In genomic region chr13:64928704-64929499, GRCh38 we compare ENCODE assay signal across 9 cellular contexts.
DNase-seq lines count a peak whose midpoint lies in the region; ATAC-seq and TF ChIP-seq lines count a peak whose summit lies in the region.
"Had no signal": no experiment of that assay in that cellular context is flagged by ENCODE, and none has a peak within 500 bp of the region (broad histone marks: within the 10 kb centered on the region; RNA-seq: fewer than 3 reads in every experiment).

No MANE protein-coding gene starts in this region.

- H3K4me1 ChIP-seq in adipocyte (ENCODE audit: control insufficient read depth, insufficient read depth, low read length) (peaks cover 9% of the 10 kb centered on the region), sigmoid colon (no peaks in the 10 kb centered on the region)
- H3K4me1 ChIP-seq: SJCRH30 had no signal

- H3K9me3 ChIP-seq in adipocyte (ENCODE audit: control insufficient read depth, low read length) (no peaks in the 10 kb centered on the region), sigmoid colon (peaks cover 0 to 4% (median 0%) of the 10 kb centered on the region in 4 donors)
- H3K9me3 ChIP-seq: SJCRH30 had no signal

- peak; percentile 85 for DNase-seq in adipocyte (ENCODE audit: low read depth)
- peak; percentile 41 for DNase-seq in skeletal muscle cell (ENCODE audit: low read depth)
- no peak for DNase-seq in sigmoid colon
- no peak for DNase-seq in NCI-H69 (lab: John Stamatoyannopoulos, UW)
- DNase-seq in inferior parietal cortex (ENCODE audit: extremely low spot score), result no peak
- no peak for DNase-seq in left cardiac atrium
- DNase-seq: SJCRH30 had no signal

- TF ChIP-seq CTCF in sigmoid colon (IDR thresholded peaks at IDR 0.05), result no peak

- ATAC-seq in GM19324 (IDR thresholded peaks at IDR 0.05; ENCODE audit: low FRiP score, unreplicated experiment) (peak; percentile 77), HG03066 (IDR thresholded peaks at IDR 0.05; ENCODE audit: low read depth, unreplicated experiment) (peak; percentile 89), left cardiac atrium (no peak)

- no peak overlapping the region for H3K9ac ChIP-seq in adipocyte (ENCODE audit: low read length)

- H3K4me3 ChIP-seq in adipocyte (ENCODE audit: low read length) (peak overlapping the region; percentile 58), skeletal muscle cell (ENCODE audit: low read depth, low read length) (no peak overlapping the region), sigmoid colon (no peak overlapping the region)
- H3K4me3 ChIP-seq: SJCRH30 had no signal

- intact Hi-C loops in sigmoid colon (cut with DNase I) (no loop called here), left cardiac atrium (cut with DNase I) (no loop called here)

- H3K36me3 ChIP-seq in adipocyte (ENCODE audit: control insufficient read depth, insufficient read depth, low read length, severe bottlenecking) (no peaks in the 10 kb centered on the region), sigmoid colon (no peaks in the 10 kb centered on the region)
- H3K36me3 ChIP-seq: SJCRH30 had no signal

- TF ChIP-seq EP300 in sigmoid colon (IDR thresholded peaks at IDR 0.05), result no peak

- H3K27me3 ChIP-seq in adipocyte (replicated peaks; ENCODE audit: control insufficient read depth, insufficient read depth, low read length), result no peaks in the 10 kb centered on the region
- H3K27me3 ChIP-seq in sigmoid colon, result no peaks in the 10 kb centered on the region
- H3K27me3 ChIP-seq: SJCRH30 had no signal

- 70 to 81% methylated on average over 3 of the region's 3 CpGs for WGBS in sigmoid colon, 2 donors

- TF ChIP-seq POLR2A in sigmoid colon (IDR thresholded peaks at IDR 0.05), result no peak

- H3K27ac ChIP-seq in sigmoid colon, result no peak overlapping the region
- H3K27ac ChIP-seq: SJCRH30 had no signal

Comparison
In these comparisons a context has a peak if more than half of its experiments do, and no peak if none do; other contexts are left out.
1. ATAC-seq: peak in GM19324 (single experiment) and HG03066 (single experiment); none in left cardiac atrium (0 of 2).
2. DNase-seq: peak in adipocyte (single experiment) and skeletal muscle cell (single experiment); none in sigmoid colon (single experiment), NCI-H69 (single experiment), inferior parietal cortex (single experiment) and left cardiac atrium (single experiment).